ENCODE assay signal across 8 cellular contexts in genomic region chr6:99393698-99394531, GRCh38. TPM values are rescaled to one million over a fixed set of nuclear protein-coding genes. Genes with fewer than 3 reads are reported as not detected.
A peak's percentile ranks its signal among the peaks of the same experiment; 100 is the strongest.
DNase-seq lines count a peak whose midpoint lies in the region; ATAC-seq and TF ChIP-seq lines count a peak whose summit lies in the region.

A gene with protein sequence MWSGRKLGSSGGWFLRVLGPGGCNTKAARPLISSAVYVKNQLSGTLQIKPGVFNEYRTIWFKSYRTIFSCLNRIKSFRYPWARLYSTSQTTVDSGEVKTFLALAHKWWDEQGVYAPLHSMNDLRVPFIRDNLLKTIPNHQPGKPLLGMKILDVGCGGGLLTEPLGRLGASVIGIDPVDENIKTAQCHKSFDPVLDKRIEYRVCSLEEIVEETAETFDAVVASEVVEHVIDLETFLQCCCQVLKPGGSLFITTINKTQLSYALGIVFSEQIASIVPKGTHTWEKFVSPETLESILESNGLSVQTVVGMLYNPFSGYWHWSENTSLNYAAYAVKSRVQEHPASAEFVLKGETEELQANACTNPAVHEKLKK (minus strand): TSS chr6:99394195. CDS start chr6:99394179, 16 bp downstream.

- H3K9me3 ChIP-seq in BE2C (no peaks in the 10 kb centered on the region), liver (ENCODE audit: control insufficient read depth in 4 of 4, low read length in 3 of 4) (no peaks in the 10 kb centered on the region)

- ATAC-seq in GM19043 (IDR thresholded peaks at IDR 0.05; ENCODE audit: low read depth, unreplicated experiment) (peak; percentile 76), HG03354 (IDR thresholded peaks at IDR 0.05; ENCODE audit: poor library complexity, severe bottlenecking, unreplicated experiment) (peak; percentile 88)

- no peak for TF ChIP-seq CTCF in BE2C (IDR thresholded peaks at IDR 0.05; ENCODE audit: low read depth, low read length)
- no peak for TF ChIP-seq CTCF in liver (IDR thresholded peaks at IDR 0.05; ENCODE audit: low read depth, low read length, missing input control)

- H3K27me3 ChIP-seq in BE2C (no peaks in the 10 kb centered on the region), liver (ENCODE audit: control insufficient read depth in 4 of 4, insufficient read depth in 4 of 4, low read length in 3 of 4) (no peaks in the 10 kb centered on the region)

- TF ChIP-seq RAD21 in liver (IDR thresholded peaks at IDR 0.05), result no peak

- H3K4me1 ChIP-seq in BE2C (no peaks in the 10 kb centered on the region), liver (ENCODE audit: control insufficient read depth in 4 of 4, insufficient read depth in 4 of 4, low read length in 3 of 4) (peaks cover 2 to 7% (median 5%) of the 10 kb centered on the region in 4 donors)

- H3K9ac ChIP-seq in liver (ENCODE audit: low read depth in 1 of 2, low read length in 2 of 2), result peak within 1 kb of the TSS; percentile 45 to 81

- H3K36me3 ChIP-seq in BE2C (peaks cover 8% of the 10 kb centered on the region), liver (ENCODE audit: control insufficient read depth in 4 of 4, insufficient read depth in 3 of 4, low read depth in 1 of 4, low read length in 3 of 4) (peaks cover 2 to 8% (median 4%) of the 10 kb centered on the region in 4 donors)

- 9% methylated on average over 56 of the region's 56 CpGs for WGBS in liver

- H3K27ac ChIP-seq in liver (ENCODE audit: low read depth in 1 of 2, low read length in 2 of 2), result peak within 1 kb of the TSS; percentile 78 to 80

- peak; percentile 89 for DNase-seq in BE2C
- DNase-seq in NCI-H524 treated with DMSO at 0.1 percent for 48 hours (lab: John Stamatoyannopoulos, UW), result peak; percentile 62
- peak; percentile 39 to 47 for DNase-seq in activated CD4-positive, alpha-beta T cell treated with anti-CD3 and anti-CD28 coated beads, Interleukin-2, amount 50 U/mL, for 4 hours
- DNase-seq in dermis microvascular lymphatic vessel endothelial cell (ENCODE audit: low read depth in 2 of 2), result peak; percentile 45 to 79
- DNase-seq in stimulated activated CD4-positive, alpha-beta T cell treated with anti-CD3 and anti-CD28 coated beads, Interleukin-4, amount 100 ng/mL, for 1 hour, result peak; percentile 65

- H3K4me3 ChIP-seq in BE2C (ENCODE audit: low read depth, low read length) (peak within 1 kb of the TSS; percentile 95), liver (ENCODE audit: low read depth in 1 of 3, low read length in 3 of 3) (peak within 1 kb of the TSS; percentile 92 to 98 (median 96))

TF ChIP-seq in liver, 16 proteins besides CTCF, POLR2A, EP300 and RAD21:
- TF ChIP-seq HNF4A (conservative IDR thresholded peaks at IDR 0.05) (peak; percentile 16 to 48), NR2F2 (IDR thresholded peaks at IDR 0.05) (peak; percentile 9), SP1 (IDR thresholded peaks at IDR 0.05) (no peak), RXRA (IDR thresholded peaks at IDR 0.05) (peak; percentile 24 to 53), ZBTB33 (IDR thresholded peaks at IDR 0.05) (peak; percentile 90), GABPA (IDR thresholded peaks at IDR 0.05 in 1 of 2, conservative IDR thresholded peaks at IDR 0.05 in 1 of 2) (peak; percentile 72 to 81), YY1 (IDR thresholded peaks at IDR 0.05) (peak; percentile 58), REST (IDR thresholded peaks at IDR 0.05) (no peak)
- TF ChIP-seq, protein P1, sequence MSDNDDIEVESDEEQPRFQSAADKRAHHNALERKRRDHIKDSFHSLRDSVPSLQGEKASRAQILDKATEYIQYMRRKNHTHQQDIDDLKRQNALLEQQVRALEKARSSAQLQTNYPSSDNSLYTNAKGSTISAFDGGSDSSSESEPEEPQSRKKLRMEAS (IDR thresholded peaks at IDR 0.05), result peak; percentile 21

RNA-seq across cellular contexts. Expression of the gene that starts here (rescaled TPM):
- polyA plus RNA-seq in BE2C (2012; ENCODE audit: insufficient read depth, insufficient read length, low read depth), result 6.6 TPM
- total RNA-seq in dermis microvascular lymphatic vessel endothelial cell (2.9 and 5.5 TPM in 2 replicates), liver (1 to 10 TPM; 3.8 to 7.1 TPM)
- polyA plus RNA-seq in liver, result 1 to 10 TPM; 8.8 to 9.4 TPM

Comparison
In these comparisons a context has a peak if more than half of its experiments do, and no peak if none do; other contexts are left out.
1. Peak in every context shown above with its lines: DNase-seq, ATAC-seq, H3K4me3 ChIP-seq and H3K27ac ChIP-seq.